ENCODE assay signal across 9 cellular contexts in genomic region chr20:60055740-60056139, GRCh38.
DNase-seq lines count a peak whose midpoint lies in the region; ATAC-seq lines count a peak whose summit lies in the region.
"Had no signal": no experiment of that assay in that cellular context is flagged by ENCODE, and none has a peak within 500 bp of the region (broad histone marks: within the 10 kb centered on the region; RNA-seq: fewer than 3 reads in every experiment).

No MANE protein-coding gene starts in this region.

- H3K4me3 ChIP-seq in GM23248: no peak overlapping the region

- no peaks in the 10 kb centered on the region for H3K27me3 ChIP-seq in GM23248 (replicated peaks; ENCODE audit: insufficient read depth)

- no peak overlapping the region for H3K27ac ChIP-seq in GM23248

- no peak overlapping the region; the same call in 1 of the 2 replicates for H2AFZ ChIP-seq in GM23248

- H3F3A ChIP-seq in GM23248 (ENCODE audit: insufficient read depth): no peaks in the 10 kb centered on the region

- no peaks in the 10 kb centered on the region for H3K9me2 ChIP-seq in GM23248 (ENCODE audit: insufficient read depth)

- WGBS in GM23248 (ENCODE audit: low coverage in 1 of 2, low lambda C conversion rate in 2 of 2, missing lambda C conversion rate in 2 of 2), 2 experiments: 65 to 67% methylated on average over 14 of the region's 14 CpGs

- H3K4me1 ChIP-seq in GM23248 (ENCODE audit: insufficient read depth): peaks cover 5% of the 10 kb centered on the region; the same call in 1 of the 2 replicates

- no peak overlapping the region for H3K4me2 ChIP-seq in GM23248 (ENCODE audit: unreplicated experiment)

- no peak overlapping the region for H3K9ac ChIP-seq in GM23248

- H3K9me3 ChIP-seq in GM23248 (ENCODE audit: low read depth): no peaks in the 10 kb centered on the region

- H4K20me1 ChIP-seq in GM23248 (ENCODE audit: insufficient read depth): no peaks in the 10 kb centered on the region

- H3K79me2 ChIP-seq in GM23248 (ENCODE audit: insufficient read depth): no peaks in the 10 kb centered on the region

- in situ Hi-C loops in GM23248 (cut with MboI): loop anchor here (25.0 kb wide), 1 partner anchor 1832 kb away; no protein-coding TSS in a partner anchor

- DNase-seq in GM23248 (peak; percentile 22), UCSD-AML1 (lab: John Stamatoyannopoulos, UW; ENCODE audit: unreplicated experiment) (peak; percentile 84), COLO668 (lab: John Stamatoyannopoulos, UW; ENCODE audit: unreplicated experiment) (no peak), inferior parietal cortex (ENCODE audit: extremely low spot score) (no peak), NCI-H1092 (lab: John Stamatoyannopoulos, UW) (no peak), NCI-H128 (lab: John Stamatoyannopoulos, UW; ENCODE audit: unreplicated experiment) (no peak)
- peak; percentile 17 for DNase-seq in stimulated activated CD4-positive, alpha-beta T cell treated with anti-CD3 and anti-CD28 coated beads, Interleukin-4, amount 100 ng/mL, for 1 hour
- DNase-seq: IMR-90 had no signal

- H3K36me3 ChIP-seq in GM23248 (ENCODE audit: low read depth): no peaks in the 10 kb centered on the region

- peak; percentile 19 for ATAC-seq in esophagus mucosa

Comparison
In these comparisons a context has a peak if more than half of its experiments do, and no peak if none do; other contexts are left out.
1. DNase-seq: peak in GM23248 (single experiment), UCSD-AML1 (single experiment) and stimulated activated CD4-positive, alpha-beta T cell treated with anti-CD3 and anti-CD28 coated beads, Interleukin-4, amount 100 ng/mL, for 1 hour (single experiment); none in COLO668 (single experiment), inferior parietal cortex (single experiment), NCI-H1092 (single experiment) and NCI-H128 (single experiment).